In the genomic region with DNA sequence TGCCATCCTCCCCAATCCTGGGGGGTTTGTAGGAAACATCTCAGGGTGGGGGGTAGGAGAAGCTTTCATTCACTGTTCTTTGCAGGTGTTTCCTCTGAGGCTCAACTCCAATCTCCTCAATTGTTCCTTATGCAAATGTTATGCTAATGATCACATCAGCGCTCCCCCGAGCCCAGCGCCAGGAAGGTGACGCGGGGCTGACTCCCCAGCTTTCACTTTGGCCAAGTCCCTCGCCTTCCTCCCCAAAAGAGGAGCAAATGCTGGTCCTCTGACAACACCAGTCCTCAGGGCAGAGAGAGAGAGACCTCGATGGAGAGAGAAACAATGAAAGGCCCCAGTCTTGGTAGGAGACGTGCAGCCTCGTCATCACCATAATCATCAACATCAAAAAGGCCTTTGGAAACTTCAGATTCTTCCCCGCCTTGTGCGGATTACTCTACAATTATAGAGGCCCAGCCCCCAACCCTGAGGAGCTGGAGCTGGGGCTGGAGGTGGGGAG, we compare ENCODE assay signal across 13 cellular contexts. TPM values are rescaled to one million over a fixed set of nuclear protein-coding genes. Genes with fewer than 3 reads are reported as not detected.
DNase-seq lines count a peak whose midpoint lies in the region; ATAC-seq and TF ChIP-seq lines count a peak whose summit lies in the region.
"Had no signal": no experiment of that assay in that cellular context is flagged by ENCODE, and none has a peak within 500 bp of the region (broad histone marks: within the 10 kb centered on the region; RNA-seq: fewer than 3 reads in every experiment).

No MANE protein-coding gene starts in this region.

- no peak overlapping the region for H3K4me3 Mint-ChIP-seq in activated naive CD4-positive, alpha-beta T cell treated with anti-CD3 and anti-CD28 coated beads for 36 hours
- no peak overlapping the region for H3K4me3 Mint-ChIP-seq in type B pancreatic cell

- ATAC-seq in GM19452 (IDR thresholded peaks at IDR 0.05; ENCODE audit: unreplicated experiment) (no peak), GM21515 (IDR thresholded peaks at IDR 0.05; ENCODE audit: unreplicated experiment) (no peak)
- ATAC-seq: A549 had no signal

- CTCF ChIA-PET in activated naive CD4-positive, alpha-beta T cell treated with anti-CD3 and anti-CD28 coated beads for 36 hours (lab: Charles Lee): interaction anchor here (0.8 to 1.6 kb wide), 3 partner anchors 41 to 174 kb away, joined by 3 to 5 read pairs (median 4); no protein-coding TSS in a partner anchor

- peak overlapping the region; percentile 9 for H3K27ac Mint-ChIP-seq in activated naive CD4-positive, alpha-beta T cell treated with anti-CD3 and anti-CD28 coated beads for 36 hours
- H3K27ac Mint-ChIP-seq in type B pancreatic cell: peak overlapping the region; percentile 19

- DNase-seq in activated naive CD4-positive, alpha-beta T cell treated with anti-CD3 and anti-CD28 coated beads for 36 hours: peak; percentile 28
- DNase-seq in activated naive CD4-positive, alpha-beta T cell treated with anti-CD3 and anti-CD28 coated beads, Interleukin-2, amount 50 U/mL, for 16 hours: no peak
- DNase-seq in astrocyte of the hippocampus (ENCODE audit: low read depth, low spot score): peak; percentile 35
- peak; percentile 51 for DNase-seq in iPS-NIHi7 (ENCODE audit: extremely low spot score)
- no peak for DNase-seq in type B pancreatic cell (ENCODE audit: extremely low spot score, unreplicated experiment)
- no peak for DNase-seq in GM13976 (ENCODE audit: low spot score)
- DNase-seq: kidney glomerular epithelial cell, NCI-H2029, OCI-M1 had no signal

- intact Hi-C loops in activated naive CD4-positive, alpha-beta T cell treated with anti-CD3 and anti-CD28 coated beads for 36 hours (cut with micrococcal nuclease): no loop called here

- H3K36me3 Mint-ChIP-seq in activated naive CD4-positive, alpha-beta T cell treated with anti-CD3 and anti-CD28 coated beads for 36 hours (ENCODE audit: low read depth): no peaks in the 10 kb centered on the region
- no peaks in the 10 kb centered on the region for H3K36me3 Mint-ChIP-seq in type B pancreatic cell

- H3K9me3 Mint-ChIP-seq in activated naive CD4-positive, alpha-beta T cell treated with anti-CD3 and anti-CD28 coated beads for 36 hours: no peaks in the 10 kb centered on the region
- no peaks in the 10 kb centered on the region for H3K9me3 Mint-ChIP-seq in type B pancreatic cell

- H3K27me3 Mint-ChIP-seq in activated naive CD4-positive, alpha-beta T cell treated with anti-CD3 and anti-CD28 coated beads for 36 hours (ENCODE audit: low read depth): peaks cover 2% of the 10 kb centered on the region
- H3K27me3 Mint-ChIP-seq in type B pancreatic cell: peaks cover 9% of the 10 kb centered on the region

- in situ Hi-C loops in GM13976 (cut with MboI; ENCODE audit: low sequenced_read_pairs, unreplicated experiment): no loop called here

- H3K4me1 Mint-ChIP-seq in activated naive CD4-positive, alpha-beta T cell treated with anti-CD3 and anti-CD28 coated beads for 36 hours (ENCODE audit: low read depth): peaks cover 16% of the 10 kb centered on the region
- H3K4me1 Mint-ChIP-seq in type B pancreatic cell (ENCODE audit: unreplicated experiment): peaks cover 15% of the 10 kb centered on the region

- no peak for TF ChIP-seq CTCF in type B pancreatic cell (conservative IDR thresholded peaks at IDR 0.05)
- no peak for TF ChIP-seq CTCF in GM13976 (IDR thresholded peaks at IDR 0.05; ENCODE audit: borderline replicate concordance, control extremely low read depth, extremely low read depth, insufficient read depth, missing control alignments)

RNA-seq across cellular contexts. Expression of gene PCDH1, which starts 39.1 kb away (rescaled TPM):
- not detected for total RNA-seq in activated naive CD4-positive, alpha-beta T cell treated with anti-CD3 and anti-CD28 coated beads for 36 hours
- 22.8 and 41.7 TPM in 2 replicates for total RNA-seq in type B pancreatic cell (ENCODE audit: low replicate concordance)
- total RNA-seq: T-helper 2 cell treated with Interferon-gamma antibody and Interleukin-4, amounts not matched to agents 100 ng/mL and 5 ng/mL, for 36 hours had no signal

Comparison
In these comparisons a context has a peak if more than half of its experiments do, and no peak if none do; other contexts are left out.
1. DNase-seq: peak in activated naive CD4-positive, alpha-beta T cell treated with anti-CD3 and anti-CD28 coated beads for 36 hours (single experiment), astrocyte of the hippocampus (single experiment) and iPS-NIHi7 (single experiment); none in activated naive CD4-positive, alpha-beta T cell treated with anti-CD3 and anti-CD28 coated beads, Interleukin-2, amount 50 U/mL, for 16 hours (single experiment), type B pancreatic cell (single experiment) and GM13976 (single experiment).
2. RNA of gene PCDH1, which starts 39.1 kb away (total RNA-seq): 22.8 to 41.7 TPM in type B pancreatic cell; not detected in activated naive CD4-positive, alpha-beta T cell treated with anti-CD3 and anti-CD28 coated beads for 36 hours; every median in the first group is over 10 times any median in the second.